Comparison of ENCODE assay signal across 8 cellular contexts in the genomic region with DNA sequence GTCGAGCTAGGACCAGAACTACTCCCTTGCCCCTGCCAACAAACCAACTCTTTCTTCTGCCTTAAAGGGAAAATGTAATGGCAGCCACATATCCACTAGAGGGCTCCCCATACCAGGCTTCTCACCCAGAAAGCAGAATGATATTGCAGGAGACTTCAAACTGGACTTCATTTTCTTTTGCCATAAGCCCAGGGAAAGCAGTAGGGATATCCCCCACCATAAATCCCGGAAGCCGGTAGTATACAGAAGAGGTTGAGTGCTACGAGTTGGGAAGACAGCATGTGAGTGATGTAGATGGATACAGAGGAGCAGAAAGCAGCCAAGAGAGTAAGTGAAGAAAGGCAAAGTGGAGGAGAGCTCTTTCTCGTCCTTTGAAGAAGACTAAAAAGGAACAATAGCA. TPM values are rescaled to one million over a fixed set of nuclear protein-coding genes. Genes with fewer than 3 reads are reported as not detected.
DNase-seq lines count a peak whose midpoint lies in the region; ATAC-seq, FAIRE-seq and TF ChIP-seq lines count a peak whose summit lies in the region.

No MANE protein-coding gene starts in this region.

- 8 to 13% methylated on average over 5 of the region's 5 CpGs for WGBS in body of pancreas, 2 donors
- WGBS in small intestine, 3 donors, result 15 to 18% (median 17%) methylated on average over 5 of the region's 5 CpGs

- no peaks in the 10 kb centered on the region for H3K27me3 ChIP-seq in body of pancreas
- no peaks in the 10 kb centered on the region for H3K27me3 ChIP-seq in small intestine (ENCODE audit: control insufficient read depth in 2 of 2, insufficient read depth in 2 of 2, low read length in 2 of 2)

- DNase-seq in activated gamma-delta T cell treated with Interleukin-2 at 50 U/mL for 16 hours (peak; percentile 49), activated gamma-delta T cell (lab: John Stamatoyannopoulos, UW) (no peak), NCI-H2029 treated with DMSO at 0.1 percent for 48 hours (lab: John Stamatoyannopoulos, UW) (peak; percentile 72), T-helper 22 cell (ENCODE audit: low read depth) (peak; percentile 17), body of pancreas (peak; percentile 60 to 72 (median 64)), iPS-NIHi11 (ENCODE audit: low spot score) (peak; percentile 83), small intestine (peak; percentile 71)

- FAIRE-seq in small intestine (lab: Jason Lieb, UNC), result no peak

- no peak overlapping the region for H3K4me3 ChIP-seq in body of pancreas
- no peak overlapping the region for H3K4me3 ChIP-seq in small intestine (ENCODE audit: low read depth in 1 of 2, low read length in 2 of 2)

- H3K36me3 ChIP-seq in body of pancreas (replicated peaks in 1 of 2; ENCODE audit: insufficient read depth in 1 of 2, low read depth in 2 of 2) (no peaks in the 10 kb centered on the region), small intestine (ENCODE audit: control insufficient read depth in 2 of 2, insufficient read depth in 2 of 2, low read length in 2 of 2) (no peaks in the 10 kb centered on the region)

- no peak for TF ChIP-seq POLR2A in body of pancreas (IDR thresholded peaks at IDR 0.05)

- H3K4me1 ChIP-seq in body of pancreas (peaks cover 24% of the 10 kb centered on the region), small intestine (ENCODE audit: control insufficient read depth in 2 of 2, insufficient read depth in 1 of 2, low read depth in 1 of 2, low read length in 1 of 2) (no peaks in the 10 kb centered on the region)

- H3K9me3 ChIP-seq in body of pancreas, result no peaks in the 10 kb centered on the region
- no peaks in the 10 kb centered on the region for H3K9me3 ChIP-seq in small intestine (ENCODE audit: control insufficient read depth, low read depth)

- intact Hi-C loops in body of pancreas (cut with DNase I), result loop anchor here (10.0 kb wide), 1 partner anchor 156 kb away; no protein-coding TSS in a partner anchor

- peak; percentile 80 to 97 (median 96) for TF ChIP-seq CTCF in body of pancreas (IDR thresholded peaks at IDR 0.05)

- ATAC-seq in body of pancreas (peak; percentile 88), GM18511 (IDR thresholded peaks at IDR 0.05; ENCODE audit: unreplicated experiment) (no peak)

- H3K27ac ChIP-seq in body of pancreas, result no peak overlapping the region
- H3K27ac ChIP-seq in small intestine (ENCODE audit: low read depth in 1 of 2, low read length in 1 of 2), result no peak overlapping the region

RNA-seq across cellular contexts. Expression of gene PLAAT5, which starts 12.1 kb away (rescaled TPM):
- 1 to 10 TPM; 2.6 to 9.6 TPM for total RNA-seq in body of pancreas
- 1 to 10 TPM in 1 of 3 donors, under 1 TPM in 1, not detected in 1; 1.00 to 2.7 TPM for polyA plus RNA-seq in small intestine

RNA-seq across cellular contexts. Expression of gene LGALS12, which starts 27.0 kb away (rescaled TPM):
- total RNA-seq in body of pancreas, result 10 to 100 TPM in 1 of 2 donors, under 1 TPM in 1; 0.78 to 11.2 TPM
- polyA plus RNA-seq in small intestine, result 1 to 10 TPM in 1 of 3 donors, not detected in 2; 5.5 TPM

RNA-seq across cellular contexts. Expression of gene PLAAT4, which starts 57.7 kb away (rescaled TPM):
- total RNA-seq in body of pancreas, result 10 to 100 TPM in 1 of 2 donors, 1 to 10 TPM in 1; 4.0 to 14.5 TPM
- polyA plus RNA-seq in small intestine, result 100 to 1,000 TPM in 2 of 3 donors, 10 to 100 TPM in 1; 84.3 to 360 (median 245) TPM
